In the genomic region with DNA sequence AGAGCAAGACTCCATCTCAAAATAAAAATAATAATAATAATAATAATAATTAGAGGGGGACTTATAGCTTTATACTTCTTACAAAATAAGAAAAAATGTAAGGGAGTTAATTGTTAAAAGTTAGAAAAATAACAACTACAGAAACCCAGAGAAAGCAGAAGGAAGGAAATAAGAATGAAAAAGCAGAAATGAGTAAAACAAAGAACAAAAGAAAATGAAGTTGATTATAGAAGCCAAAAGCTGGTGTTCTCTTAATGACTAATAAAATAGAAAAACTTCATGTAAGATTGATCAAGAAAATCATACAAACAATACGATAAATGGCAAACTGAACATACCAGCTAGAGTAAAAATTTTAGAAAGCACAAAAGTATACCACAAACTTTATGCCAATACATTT, we compare ENCODE assay signal across 20 cellular contexts.
"Had no signal": no experiment of that assay in that cellular context is flagged by ENCODE, and none has a peak within 500 bp of the region (broad histone marks: within the 10 kb centered on the region; RNA-seq: fewer than 3 reads in every experiment).

No MANE protein-coding gene starts in this region.

- H2AFZ ChIP-seq: hepatocyte, neural progenitor cell had no signal

- H3K36me3 Mint-ChIP-seq: neural progenitor cell had no signal

- H3K4me3 Mint-ChIP-seq: activated CD8-positive, alpha-beta T cell treated with anti-CD3 and anti-CD28 coated beads, Interleukin-2, amount 10 ng/mL, durations not matched to agents 7 days and 5 days; activated naive CD4-positive, alpha-beta T cell treated with anti-CD3 and anti-CD28 coated beads for 36 hours; activated T-helper 17 cell treated with anti-CD3 and anti-CD28 coated beads, Interleukin-2, amount 50 U/mL, for 72 hours; neural progenitor cell had no signal

- H3K27me3 Mint-ChIP-seq: activated T-helper 17 cell treated with anti-CD3 and anti-CD28 coated beads, Interleukin-2, amount 50 U/mL, for 72 hours had no signal

- H3K9me3 ChIP-seq: body of pancreas, esophagus muscularis mucosa, ovary, right lobe of liver, thoracic aorta, upper lobe of right lung had no signal

- H3K27me3 ChIP-seq: body of pancreas, esophagus muscularis mucosa, hepatocyte, neural progenitor cell, ovary, right lobe of liver, upper lobe of right lung had no signal

- H3K36me3 ChIP-seq: esophagus muscularis mucosa, neural progenitor cell, ovary, right lobe of liver, thoracic aorta, upper lobe of right lung had no signal

- H3K9me3 Mint-ChIP-seq: neural progenitor cell had no signal

- H3K4me1 ChIP-seq: body of pancreas, esophagus muscularis mucosa, neural progenitor cell, right lobe of liver, upper lobe of right lung had no signal

- H3K79me2 ChIP-seq: hepatocyte had no signal

- H3K9ac ChIP-seq: neural progenitor cell had no signal

- H3K4me2 ChIP-seq: hepatocyte, neural progenitor cell had no signal

- H3K27ac Mint-ChIP-seq: activated CD8-positive, alpha-beta T cell treated with anti-CD3 and anti-CD28 coated beads, Interleukin-2, amount 10 ng/mL, durations not matched to agents 7 days and 5 days; activated naive CD4-positive, alpha-beta T cell treated with anti-CD3 and anti-CD28 coated beads for 36 hours; activated T-helper 17 cell treated with anti-CD3 and anti-CD28 coated beads, Interleukin-2, amount 50 U/mL, for 72 hours; neural progenitor cell had no signal

- DNase-seq: activated CD4-positive, CD25-positive, alpha-beta regulatory T cell treated with anti-CD3 and anti-CD28 coated beads, Interleukin-2, amount 50 U/mL, for 72 hours; activated CD8-positive, alpha-beta memory T cell treated with anti-CD3 and anti-CD28 coated beads, Interleukin-2, amount 50 U/mL, for 4 hours; activated CD8-positive, alpha-beta T cell treated with anti-CD3 and anti-CD28 coated beads, Interleukin-2, amount 10 ng/mL, durations not matched to agents 7 days and 5 days; activated naive CD4-positive, alpha-beta T cell treated with anti-CD3 and anti-CD28 coated beads for 36 hours; amniotic stem cell; body of pancreas; caudate nucleus; islet precursor cell; midbrain; ovary; T1000; upper lobe of right lung had no signal

- H3K4me3 ChIP-seq: body of pancreas, coronary artery, esophagus muscularis mucosa, hepatocyte, lung, neural progenitor cell, ovary, right lobe of liver, thoracic aorta, upper lobe of right lung had no signal

- ATAC-seq: activated CD8-positive, alpha-beta T cell treated with anti-CD3 and anti-CD28 coated beads, Interleukin-2, amount 10 ng/mL, durations not matched to agents 7 days and 5 days; activated T-helper 17 cell treated with anti-CD3 and anti-CD28 coated beads, Interleukin-2, amount 50 U/mL, for 72 hours; body of pancreas; right lobe of liver; upper lobe of right lung had no signal

- H3K27ac ChIP-seq: body of pancreas, coronary artery, esophagus muscularis mucosa, neural progenitor cell, ovary, right lobe of liver, thoracic aorta, upper lobe of right lung had no signal
